In the genomic region with DNA sequence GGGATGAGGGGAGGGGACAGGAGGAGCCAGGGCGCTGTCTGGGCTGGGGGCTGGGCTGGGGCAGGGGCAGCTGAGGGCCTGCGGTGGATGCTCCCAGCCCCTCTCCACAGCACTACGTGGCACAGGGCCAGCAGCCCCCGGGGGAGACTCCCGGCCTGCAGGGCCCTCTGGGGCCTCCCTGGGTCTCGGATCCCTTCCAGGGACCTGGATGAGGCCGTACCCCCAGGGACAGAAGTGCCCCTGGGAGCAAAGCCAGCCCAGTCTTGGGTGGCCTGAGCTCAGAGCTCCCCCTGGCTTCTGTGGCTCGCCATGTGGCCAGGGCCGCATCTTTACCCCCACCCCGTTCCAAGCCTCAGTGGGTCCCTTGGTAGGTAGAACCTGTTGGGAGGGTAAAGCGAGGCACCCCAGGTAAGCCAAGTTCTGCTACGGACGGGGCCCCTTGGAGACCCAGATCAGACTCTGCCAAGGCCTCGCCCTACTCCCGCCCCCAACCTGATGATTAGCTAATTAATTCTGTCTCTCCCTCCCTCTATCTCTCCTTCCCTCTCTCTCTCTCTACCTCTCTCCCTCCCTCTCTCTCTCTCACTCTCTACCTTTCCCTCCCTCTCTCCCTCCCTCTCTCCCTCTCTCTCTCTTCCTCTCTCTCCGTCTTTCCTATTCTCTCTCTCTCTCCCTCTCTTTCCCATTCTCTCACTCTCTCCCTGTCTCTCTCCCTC, we compare ENCODE assay signal across 1 cellular context.
TF ChIP-seq lines count a peak whose summit lies in the region.

No MANE protein-coding gene starts in this region.

TF ChIP-seq in HepG2, 621 proteins besides CTCF, POLR2A, EP300 and RAD21:
- TF ChIP-seq STAG1 (CRISPR knock-in tag; IDR thresholded peaks at IDR 0.05) = peak; percentile 13; the same call in 1 of the 2 replicates
- TF ChIP-seq ZSCAN20 (CRISPR knock-in tag; IDR thresholded peaks at IDR 0.05; ENCODE audit: borderline replicate concordance) = no peak
